In the genomic region with DNA sequence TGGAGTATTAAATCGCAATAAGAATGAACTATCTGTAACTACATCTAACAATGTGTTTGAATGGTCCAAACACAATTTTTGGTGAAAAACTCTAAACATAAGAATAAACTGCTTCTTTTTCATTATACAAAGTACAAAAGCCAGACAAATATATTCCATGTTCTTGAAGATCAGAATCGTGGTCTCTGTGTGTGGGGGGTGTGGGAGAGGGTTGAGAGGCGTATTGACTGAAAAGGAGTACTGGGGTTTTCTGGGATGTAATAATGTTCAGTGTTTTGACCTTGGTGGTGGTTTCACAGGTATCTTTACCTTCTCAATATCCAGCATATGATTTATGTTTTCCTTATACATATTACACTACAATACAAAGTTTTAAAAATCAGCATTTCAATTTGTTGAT, we compare ENCODE assay signal across 18 cellular contexts. TPM values are rescaled to one million over a fixed set of nuclear protein-coding genes. Genes with fewer than 3 reads are reported as not detected.
A peak's percentile ranks its signal among the peaks of the same experiment; 100 is the strongest.
DNase-seq lines count a peak whose midpoint lies in the region; ATAC-seq, FAIRE-seq and TF ChIP-seq lines count a peak whose summit lies in the region.
"Had no signal": no experiment of that assay in that cellular context is flagged by ENCODE, and none has a peak within 500 bp of the region (broad histone marks: within the 10 kb centered on the region; RNA-seq: fewer than 3 reads in every experiment).

No MANE protein-coding gene starts in this region.

- no peaks in the 10 kb centered on the region for H3K9me3 ChIP-seq in DND-41 (ENCODE audit: insufficient read depth, low read length, severe bottlenecking)
- peaks cover 1% of the 10 kb centered on the region for H3K9me3 ChIP-seq in RWPE2 (ENCODE audit: severe bottlenecking)
- no peaks in the 10 kb centered on the region for H3K9me3 ChIP-seq in esophagus muscularis mucosa
- H3K9me3 ChIP-seq in skeletal muscle satellite cell (replicated peaks; ENCODE audit: low read length) = no peaks in the 10 kb centered on the region
- H3K9me3 ChIP-seq in pancreas = no peaks in the 10 kb centered on the region
- H3K9me3 ChIP-seq: BE2C, Peyer's patch had no signal

- H4K20me1 ChIP-seq in DND-41 (ENCODE audit: insufficient read depth, low read length) = no peaks in the 10 kb centered on the region

- peak overlapping the region; percentile 52 for H3K9ac ChIP-seq in DND-41 (ENCODE audit: low read depth, low read length)
- peak overlapping the region; percentile 78 for H3K9ac ChIP-seq in skeletal muscle satellite cell (ENCODE audit: low read depth, low read length)
- H3K9ac ChIP-seq: KMS-11 had no signal

- H3K4me3 ChIP-seq in DND-41 (ENCODE audit: low read depth in 1 of 2, low read length in 2 of 2) = peak overlapping the region; percentile 49 to 60; a peak in 3 of 4 replicates
- no peak overlapping the region for H3K4me3 ChIP-seq in RWPE2 (ENCODE audit: severe bottlenecking)
- H3K4me3 ChIP-seq in esophagus muscularis mucosa = peak overlapping the region in 1 of 4 donors; percentile 52
- H3K4me3 ChIP-seq in skeletal muscle satellite cell (ENCODE audit: low read length) = peak overlapping the region; percentile 73
- H3K4me3 ChIP-seq in pancreas = no peak overlapping the region

- no peaks in the 10 kb centered on the region for H3K36me3 ChIP-seq in DND-41 (ENCODE audit: insufficient read depth, low read length)
- H3K36me3 ChIP-seq in RWPE2 (ENCODE audit: low read depth) = no peaks in the 10 kb centered on the region
- no peaks in the 10 kb centered on the region for H3K36me3 ChIP-seq in esophagus muscularis mucosa
- H3K36me3 ChIP-seq in skeletal muscle satellite cell (ENCODE audit: insufficient read depth, low read length) = no peaks in the 10 kb centered on the region
- H3K36me3 ChIP-seq in pancreas = no peaks in the 10 kb centered on the region
- H3K36me3 ChIP-seq: BE2C, Peyer's patch had no signal

- TF ChIP-seq EP300 in esophagus muscularis mucosa (IDR thresholded peaks at IDR 0.05) = no peak

- H3K4me1 ChIP-seq in DND-41 (ENCODE audit: insufficient read depth, low read length) = peaks cover 48% of the 10 kb centered on the region
- peaks cover 17% of the 10 kb centered on the region for H3K4me1 ChIP-seq in RWPE2 (ENCODE audit: insufficient read depth, poor library complexity, severe bottlenecking)
- no peaks in the 10 kb centered on the region for H3K4me1 ChIP-seq in esophagus muscularis mucosa
- H3K4me1 ChIP-seq in skeletal muscle satellite cell (ENCODE audit: control insufficient read depth, insufficient read depth, low read length) = peaks cover 13% of the 10 kb centered on the region
- H3K4me1 ChIP-seq in pancreas = peaks cover 0 to 4% (median 0%) of the 10 kb centered on the region in 3 donors
- H3K4me1 ChIP-seq: BE2C, Peyer's patch had no signal

- peak; percentile 47 for ATAC-seq in DND-41 (ENCODE audit: insufficient read depth, low read depth)
- ATAC-seq in RWPE2 (ENCODE audit: low read depth) = no peak
- ATAC-seq in pancreas = no peak
- no peak for ATAC-seq in GM21825 (IDR thresholded peaks at IDR 0.05; ENCODE audit: unreplicated experiment)
- ATAC-seq: activated T-cell treated with anti-CD3 and anti-CD28 coated beads, Interleukin-2, amount 50 U/mL, for 72 hours had no signal

- H3K27me3 ChIP-seq in DND-41 (ENCODE audit: insufficient read depth, low read length, poor library complexity) (no peaks in the 10 kb centered on the region), RWPE2 (ENCODE audit: insufficient read depth, poor library complexity, severe bottlenecking) (no peaks in the 10 kb centered on the region), esophagus muscularis mucosa (no peaks in the 10 kb centered on the region), skeletal muscle satellite cell (ENCODE audit: control insufficient read depth, insufficient read depth, low read length) (no peaks in the 10 kb centered on the region), pancreas (peaks cover 0 to 8% (median 4%) of the 10 kb centered on the region in 4 donors)
- H3K27me3 ChIP-seq: BE2C, Peyer's patch had no signal

- H3K4me2 ChIP-seq in DND-41 (ENCODE audit: insufficient read depth, low read length) (peak overlapping the region; percentile 69), skeletal muscle satellite cell (ENCODE audit: low read length) (peak overlapping the region; percentile 86)

- H3K79me2 ChIP-seq in DND-41 (ENCODE audit: insufficient read depth, low read length) = peaks cover 42% of the 10 kb centered on the region

- H3K27ac ChIP-seq in DND-41 (ENCODE audit: low read length) (peak overlapping the region; percentile 82), RWPE2 (ENCODE audit: poor library complexity, severe bottlenecking) (peak overlapping the region; percentile 36), esophagus muscularis mucosa (replicated peaks in 1 of 4) (peak overlapping the region in 3 of 4 donors; percentile 12 to 42 (median 22)), pancreas (no peak overlapping the region)
- H3K27ac ChIP-seq: KMS-11 had no signal

- peak; percentile 22 for DNase-seq in DND-41
- DNase-seq in RWPE2 (ENCODE audit: low spot score) = no peak
- DNase-seq in esophagus muscularis mucosa (ENCODE audit: extremely low spot score) = no peak
- no peak for DNase-seq in central memory CD4-positive, alpha-beta T cell
- no peak for DNase-seq in pancreas
- DNase-seq in DMS 273 (lab: John Stamatoyannopoulos, UW; ENCODE audit: unreplicated experiment) = no peak
- DNase-seq: activated CD4-positive, alpha-beta T cell treated with anti-CD3 and anti-CD28 coated beads, Interleukin-2, amount 50 U/mL, for 1 hour; activated T-cell treated with anti-CD3 and anti-CD28 coated beads, Interleukin-2, amount 50 U/mL, for 72 hours; amygdala; BE2C; DMS79 treated with DMSO at 0.1 percent for 48 hours; NCI-H1694 treated with DMSO at 0.1 percent for 48 hours; NCI-H510A treated with DMSO at 0.1 percent for 48 hours; Peyer's patch; substantia nigra had no signal

- TF ChIP-seq CTCF in DND-41 (IDR thresholded peaks at IDR 0.05; ENCODE audit: borderline replicate concordance, extremely low read depth, low read length, poor library complexity, severe bottlenecking) (no peak), RWPE2 (IDR thresholded peaks at IDR 0.05; ENCODE audit: poor library complexity, severe bottlenecking) (no peak), esophagus muscularis mucosa (IDR thresholded peaks at IDR 0.05) (no peak), pancreas (IDR thresholded peaks at IDR 0.05) (no peak)

- 91% methylated on average over 3 of the region's 3 CpGs for WGBS in esophagus muscularis mucosa
- WGBS in pancreas, 2 donors = 71 to 83% methylated on average over 3 of the region's 3 CpGs

- intact Hi-C loops in esophagus muscularis mucosa (cut with DNase I) = no loop called here
- intact Hi-C loops in pancreas (cut with DNase I) = no loop called here

- H2AFZ ChIP-seq in DND-41 (ENCODE audit: low read depth, low read length) = peak overlapping the region; percentile 70

- TF ChIP-seq POLR2A in esophagus muscularis mucosa (IDR thresholded peaks at IDR 0.05; ENCODE audit: low read depth) = no peak

- FAIRE-seq in pancreas (lab: Jason Lieb, UNC) = no peak

RNA-seq across cellular contexts. Expression of gene CFH, which starts 0.8 kb away (rescaled TPM):
- 10 to 100 TPM; 36.1 to 63.8 (median 53.1) TPM for total RNA-seq in esophagus muscularis mucosa
- 18.8 and 19.0 TPM in 2 replicates for total RNA-seq in skeletal muscle satellite cell (2012; rRNA removed)
- total RNA-seq in pancreas = 10 to 100 TPM in 3 of 6 donors, 1 to 10 TPM in 3; 4.0 to 25.7 (median 12.1) TPM
- polyA plus RNA-seq in pancreas = 1 to 10 TPM; 3.3 to 8.5 TPM

RNA-seq across cellular contexts. Expression of gene KCNT2, which starts 42.8 kb away (rescaled TPM):
- 10 to 100 TPM in 1 of 4 donors, 1 to 10 TPM in 3; 6.5 to 16.6 (median 8.0) TPM for total RNA-seq in esophagus muscularis mucosa
- 0.44 and 0.76 TPM in 2 replicates for total RNA-seq in skeletal muscle satellite cell (2012; rRNA removed)
- total RNA-seq in pancreas = under 1 TPM; 0.19 to 0.67 (median 0.42) TPM
- under 1 TPM; 0.23 to 0.63 TPM for polyA plus RNA-seq in pancreas
- total RNA-seq: activated T-cell treated with anti-CD3 and anti-CD28 coated beads, Interleukin-2, amount 50 U/mL, for 72 hours had no signal

Comparison
In these comparisons a context has a peak if more than half of its experiments do, and no peak if none do; other contexts are left out.
1. H3K27ac ChIP-seq: peak in DND-41 (single experiment), RWPE2 (single experiment) and esophagus muscularis mucosa (3 of 4); none in pancreas (0 of 4).
2. H3K4me3 ChIP-seq: peak in DND-41 (2 of 2) and skeletal muscle satellite cell (single experiment); none in RWPE2 (single experiment) and pancreas (0 of 4).
3. RNA of gene KCNT2, which starts 42.8 kb away (total RNA-seq): 6.5 to 16.6 TPM in esophagus muscularis mucosa; 0.19 to 0.67 TPM in pancreas; every median in the first group is over 4 times any median in the second.